16 cellular contexts compared by ENCODE assay signal in genomic region chr14:38105106-38105702, GRCh38.
A peak's percentile ranks its signal among the peaks of the same experiment; 100 is the strongest.
DNase-seq lines count a peak whose midpoint lies in the region; ATAC-seq and TF ChIP-seq lines count a peak whose summit lies in the region.
"Had no signal": no experiment of that assay in that cellular context is flagged by ENCODE, and none has a peak within 500 bp of the region (broad histone marks: within the 10 kb centered on the region; RNA-seq: fewer than 3 reads in every experiment).

No MANE protein-coding gene starts in this region.

- no peak overlapping the region for H2BK12ac ChIP-seq in trophoblast cell (ENCODE audit: low read length)

- H3F3A ChIP-seq in OCI-LY1 (ENCODE audit: insufficient read depth, low read length): no peaks in the 10 kb centered on the region

- no peak overlapping the region for H3K18ac ChIP-seq in trophoblast cell (ENCODE audit: low read length)

- H4K91ac ChIP-seq in trophoblast cell (ENCODE audit: low read depth, low read length): no peak overlapping the region

- no peak overlapping the region for H3K23ac ChIP-seq in trophoblast cell (ENCODE audit: low read length)

- no peak for ATAC-seq in HG02981 (IDR thresholded peaks at IDR 0.05; ENCODE audit: unreplicated experiment)
- no peak for ATAC-seq in GM21447 (IDR thresholded peaks at IDR 0.05; ENCODE audit: unreplicated experiment)
- ATAC-seq: GM12878, GM23338 had no signal

- H3K4me2 ChIP-seq in OCI-LY1 (ENCODE audit: low read length) (no peak overlapping the region), trophoblast cell (ENCODE audit: low read length) (no peak overlapping the region)
- H3K4me2 ChIP-seq: BLaER1, GM23338 had no signal

- H3K9ac ChIP-seq in OCI-LY1 (ENCODE audit: low read length) (no peak overlapping the region), trophoblast cell (ENCODE audit: low read length) (no peak overlapping the region)
- H3K9ac ChIP-seq: BLaER1 had no signal

- H3K9me2 ChIP-seq in OCI-LY1 (ENCODE audit: low read depth, low read length): no peaks in the 10 kb centered on the region

- H3K27ac ChIP-seq in OCI-LY1 (ENCODE audit: low read depth, low read length, poor library complexity, severe bottlenecking) (no peak overlapping the region), trophoblast cell (ENCODE audit: low read depth, low read length) (no peak overlapping the region), stomach (no peak overlapping the region)
- H3K27ac ChIP-seq: BLaER1 had no signal

- intact Hi-C loops in stomach (cut with DNase I; ENCODE audit: low total_unique reads): no loop called here

- peaks cover 16% of the 10 kb centered on the region for H3K4me1 ChIP-seq in OCI-LY1 (ENCODE audit: insufficient read depth, low read length, severe bottlenecking)
- no peaks in the 10 kb centered on the region for H3K4me1 ChIP-seq in trophoblast cell (ENCODE audit: control insufficient read depth in 1 of 2, insufficient read depth in 2 of 2, low read length in 2 of 2)
- no peaks in the 10 kb centered on the region for H3K4me1 ChIP-seq in stomach
- H3K4me1 ChIP-seq: BLaER1 had no signal

- H2BK5ac ChIP-seq in trophoblast cell (ENCODE audit: low read depth, low read length, poor library complexity): no peak overlapping the region

- H3K36me3 ChIP-seq in OCI-LY1 (ENCODE audit: insufficient read depth, low read length) (no peaks in the 10 kb centered on the region), trophoblast cell (ENCODE audit: control insufficient read depth in 1 of 2, insufficient read depth in 2 of 2, low read length in 2 of 2) (no peaks in the 10 kb centered on the region), stomach (no peaks in the 10 kb centered on the region)
- H3K36me3 ChIP-seq: BLaER1 had no signal

- no peaks in the 10 kb centered on the region for H3K79me1 ChIP-seq in trophoblast cell (ENCODE audit: low read length)

- DNase-seq in ELF-1 (ENCODE audit: low read depth, low spot score): peak; percentile 27
- peak; percentile 2 for DNase-seq in epithelial cell of esophagus (ENCODE audit: low read depth)
- peak; percentile 7 to 67 for DNase-seq in trophoblast cell
- no peak for DNase-seq in stomach
- DNase-seq in HT-29 (ENCODE audit: low spot score): no peak
- DNase-seq: 8988T; CD4-positive, alpha-beta memory T cell; DMS153; DMS79; HCEC 1CT had no signal

- TF ChIP-seq POLR2A in stomach (IDR thresholded peaks at IDR 0.05): no peak

- TF ChIP-seq CTCF in OCI-LY1 (IDR thresholded peaks at IDR 0.05; ENCODE audit: low read length) (no peak), epithelial cell of esophagus (IDR thresholded peaks at IDR 0.05; ENCODE audit: insufficient read depth, low read depth, low read length, missing control alignments) (no peak), stomach (IDR thresholded peaks at IDR 0.05) (no peak)

- no peak overlapping the region for H2BK120ac ChIP-seq in trophoblast cell (ENCODE audit: insufficient read depth, low read length, poor library complexity)

- H3K79me2 ChIP-seq in OCI-LY1 (ENCODE audit: insufficient read depth, low read length) (no peaks in the 10 kb centered on the region), trophoblast cell (ENCODE audit: control insufficient read depth, insufficient read depth, low read length, poor library complexity) (no peaks in the 10 kb centered on the region)

- H3K4me3 ChIP-seq in OCI-LY1 (ENCODE audit: low read depth, low read length, poor library complexity, severe bottlenecking) (no peak overlapping the region), epithelial cell of esophagus (ENCODE audit: low read length) (no peak overlapping the region), trophoblast cell (ENCODE audit: low read depth, low read length) (no peak overlapping the region), stomach (no peak overlapping the region)
- H3K4me3 ChIP-seq: BLaER1, GM12878, GM23338 had no signal

- H4K20me1 ChIP-seq in OCI-LY1 (ENCODE audit: insufficient read depth, low read length): no peaks in the 10 kb centered on the region
- H4K20me1 ChIP-seq: BLaER1 had no signal

- no peak for TF ChIP-seq EP300 in stomach (IDR thresholded peaks at IDR 0.05)

- H2AK5ac ChIP-seq in trophoblast cell (ENCODE audit: low read length): no peak overlapping the region

- no peak overlapping the region for H4K8ac ChIP-seq in trophoblast cell (ENCODE audit: low read depth, low read length)

- peak overlapping the region; percentile 84; the same call in 1 of the 2 replicates for H2AFZ ChIP-seq in OCI-LY1 (ENCODE audit: low read length)
- no peak overlapping the region for H2AFZ ChIP-seq in trophoblast cell (ENCODE audit: insufficient read depth, low read length, poor library complexity)
- H2AFZ ChIP-seq: GM23338 had no signal

- no peak overlapping the region for H3K4ac ChIP-seq in trophoblast cell (ENCODE audit: low read depth, low read length)

- H3K14ac ChIP-seq in trophoblast cell (ENCODE audit: low read length): no peak overlapping the region

- WGBS in trophoblast cell (ENCODE audit: extremely low coverage, insufficient coverage, insufficient read length): no CpG with 5 or more reads among the region's 9 CpGs
- WGBS in stomach, 5 donors: 83 to 93% (median 87%) methylated on average over 9 of the region's 9 CpGs

- H3K27me3 ChIP-seq in OCI-LY1 (ENCODE audit: insufficient read depth, low read length) (no peaks in the 10 kb centered on the region), trophoblast cell (ENCODE audit: insufficient read depth, low read length) (no peaks in the 10 kb centered on the region), stomach (no peaks in the 10 kb centered on the region)
- H3K27me3 ChIP-seq: BLaER1 had no signal

- H3K9me3 ChIP-seq in OCI-LY1 (ENCODE audit: low read length): peaks cover 10% of the 10 kb centered on the region; the same call in 1 of the 2 replicates
- H3K9me3 ChIP-seq in trophoblast cell (ENCODE audit: insufficient read depth, low read depth, low read length): no peaks in the 10 kb centered on the region
- H3K9me3 ChIP-seq in stomach: peaks cover 0 to 10% (median 5%) of the 10 kb centered on the region in 4 donors

- no peak overlapping the region for H4K12ac ChIP-seq in trophoblast cell (ENCODE audit: low read depth, low read length)

Comparison
In these comparisons a context has a peak if more than half of its experiments do, and no peak if none do; other contexts are left out.
1. DNase-seq: peak in ELF-1 (single experiment), epithelial cell of esophagus (single experiment) and trophoblast cell (2 of 2); none in stomach (single experiment) and HT-29 (single experiment).